8 cellular contexts compared by ENCODE assay signal in genomic region chr5:138491284-138491648, GRCh38. TPM values are rescaled to one million over a fixed set of nuclear protein-coding genes. Genes with fewer than 3 reads are reported as not detected.
DNase-seq lines count a peak whose midpoint lies in the region; ATAC-seq and TF ChIP-seq lines count a peak whose summit lies in the region.

No MANE protein-coding gene starts in this region.

- TF ChIP-seq CTCF in OCI-LY7 (conservative IDR thresholded peaks at IDR 0.05; ENCODE audit: low read length) (no peak), esophagus squamous epithelium (IDR thresholded peaks at IDR 0.05) (no peak), psoas muscle (IDR thresholded peaks at IDR 0.05) (no peak), body of pancreas (IDR thresholded peaks at IDR 0.05) (no peak)

- H3K9ac ChIP-seq in ES-I3 (ENCODE audit: low read depth, low read length), result peak overlapping the region; percentile 51; the same call in 1 of the 2 replicates

- H3K9me3 ChIP-seq in ES-I3 (ENCODE audit: control insufficient read depth, insufficient read depth, low read length), result no peaks in the 10 kb centered on the region
- no peaks in the 10 kb centered on the region for H3K9me3 ChIP-seq in OCI-LY7 (ENCODE audit: low read length)
- no peaks in the 10 kb centered on the region for H3K9me3 ChIP-seq in esophagus squamous epithelium
- no peaks in the 10 kb centered on the region for H3K9me3 ChIP-seq in psoas muscle
- H3K9me3 ChIP-seq in body of pancreas, result no peaks in the 10 kb centered on the region

- no peak overlapping the region for H3K27ac ChIP-seq in OCI-LY7 (ENCODE audit: low read depth, low read length, poor library complexity, severe bottlenecking)
- peak overlapping the region; percentile 47 to 93 (median 86) for H3K27ac ChIP-seq in esophagus squamous epithelium
- no peak overlapping the region for H3K27ac ChIP-seq in psoas muscle
- no peak overlapping the region for H3K27ac ChIP-seq in body of pancreas

- peak overlapping the region; percentile 79 for H3K4me2 ChIP-seq in OCI-LY7 (ENCODE audit: low read length)

- BruUV-seq in OCI-LY7 (replicated peaks; lab: Mats Ljungman, UMichigan), result no TSS peak

- no peak for ATAC-seq in psoas muscle
- no peak for ATAC-seq in HG02852 (IDR thresholded peaks at IDR 0.05; ENCODE audit: unreplicated experiment)
- ATAC-seq in body of pancreas, result no peak
- ATAC-seq in GM21528 (IDR thresholded peaks at IDR 0.05; ENCODE audit: low FRiP score, unreplicated experiment), result no peak

- peak overlapping the region; percentile 76; the same call in 1 of the 2 replicates for H2AFZ ChIP-seq in OCI-LY7 (ENCODE audit: low read length)

- DNase-seq in OCI-LY7 (ENCODE audit: low spot score) (no peak), esophagus squamous epithelium (lab: John Stamatoyannopoulos, UW) (no peak), psoas muscle (no peak), body of pancreas (no peak), NCI-H2029 (lab: John Stamatoyannopoulos, UW) (no peak)

- H3K9me2 ChIP-seq in OCI-LY7 (ENCODE audit: insufficient read depth, low read length), result no peaks in the 10 kb centered on the region

- no peaks in the 10 kb centered on the region for H3K79me2 ChIP-seq in OCI-LY7 (ENCODE audit: insufficient read depth, low read depth, low read length)

- H3K4me3 ChIP-seq in OCI-LY7 (ENCODE audit: low read depth, low read length, poor library complexity, severe bottlenecking), result peak overlapping the region; percentile 68
- H3K4me3 ChIP-seq in esophagus squamous epithelium, result peak overlapping the region; percentile 43 to 75 (median 63)
- H3K4me3 ChIP-seq in psoas muscle, result peak overlapping the region; percentile 78
- H3K4me3 ChIP-seq in body of pancreas, result no peak overlapping the region

- CTCF ChIA-PET in OCI-LY7 (lab: Charles Lee; ENCODE audit: unreplicated experiment), result no interaction called here

- no peaks in the 10 kb centered on the region for H4K20me1 ChIP-seq in OCI-LY7 (ENCODE audit: insufficient read depth, low read length)

- POLR2A ChIA-PET in OCI-LY7 (lab: Charles Lee), result no interaction called here

- TF ChIP-seq POLR2A in esophagus squamous epithelium (IDR thresholded peaks at IDR 0.05), result no peak
- no peak for TF ChIP-seq POLR2A in body of pancreas (IDR thresholded peaks at IDR 0.05)

- H3K4me1 ChIP-seq in ES-I3 (ENCODE audit: insufficient read depth, low read length) (peaks cover 21% of the 10 kb centered on the region), OCI-LY7 (ENCODE audit: insufficient read depth, low read length, poor library complexity, severe bottlenecking) (peaks cover 26% of the 10 kb centered on the region), esophagus squamous epithelium (peaks cover 23 to 90% (median 41%) of the 10 kb centered on the region in 3 donors), psoas muscle (peaks cover 10% of the 10 kb centered on the region), body of pancreas (peaks cover 34% of the 10 kb centered on the region)

- H3K27me3 ChIP-seq in esophagus squamous epithelium (peaks cover 0 to 54% (median 0%) of the 10 kb centered on the region in 4 donors), psoas muscle (ENCODE audit: insufficient read depth in 3 of 3, low read length in 2 of 3) (peaks cover 0 to 15% (median 2%) of the 10 kb centered on the region in 3 donors), body of pancreas (no peaks in the 10 kb centered on the region)

- intact Hi-C loops in OCI-LY7 (cut with micrococcal nuclease; ENCODE audit: unreplicated experiment) (no loop called here), esophagus squamous epithelium (cut with DNase I) (no loop called here), psoas muscle (cut with DNase I) (loop anchor here in 1 of 2 donors (10.0 kb wide), 1 partner anchor 266 kb away; no protein-coding TSS in a partner anchor), body of pancreas (cut with DNase I) (no loop called here)

- no peaks in the 10 kb centered on the region for H3K36me3 ChIP-seq in ES-I3 (ENCODE audit: insufficient read depth, low read length)
- H3K36me3 ChIP-seq in OCI-LY7 (ENCODE audit: insufficient read depth, low read length), result no peaks in the 10 kb centered on the region
- no peaks in the 10 kb centered on the region for H3K36me3 ChIP-seq in esophagus squamous epithelium
- no peaks in the 10 kb centered on the region for H3K36me3 ChIP-seq in psoas muscle (ENCODE audit: insufficient read depth in 1 of 2, low read depth in 1 of 2)
- H3K36me3 ChIP-seq in body of pancreas (replicated peaks in 1 of 2; ENCODE audit: insufficient read depth in 1 of 2, low read depth in 2 of 2), result no peaks in the 10 kb centered on the region

- 19% methylated on average over 8 of the region's 11 CpGs; no CpG with 5 or more reads in 1 of the 2 donors for WGBS in esophagus squamous epithelium, 2 donors
- 47 to 60% (median 53%) methylated on average over 11 of the region's 11 CpGs for WGBS in psoas muscle, 3 donors
- 46 to 67% methylated on average over 9 to 11 of the region's 11 CpGs for WGBS in body of pancreas, 2 donors

RNA-seq across cellular contexts. Expression of gene EGR1, which starts 26.0 kb away (rescaled TPM):
- 0.10 and 0.13 TPM in 2 replicates for total RNA-seq in OCI-LY7 (2014; rRNA removed; shearing (Covaris generic))
- 0.79 and 1.1 TPM in 2 replicates for total RNA-seq in OCI-LY7 (2022)
- total RNA-seq in esophagus squamous epithelium, result 10 to 100 TPM; 10.9 to 47.8 (median 19.5) TPM
- total RNA-seq in psoas muscle, result 100 to 1,000 TPM in 2 of 4 donors, 10 to 100 TPM in 1, 1 to 10 TPM in 1; 10.0 to 171 (median 74.8) TPM
- 100 to 1,000 TPM in 1 of 3 donors, 10 to 100 TPM in 2; 12.0 to 168 (median 14.9) TPM for polyA plus RNA-seq in psoas muscle
- 100 to 1,000 TPM in 1 of 2 donors, 10 to 100 TPM in 1; 51.1 to 139 TPM for total RNA-seq in body of pancreas

RNA-seq across cellular contexts. Expression of gene ETF1, which starts 51.8 kb away (rescaled TPM):
- 66.7 and 76.0 TPM in 2 replicates for total RNA-seq in OCI-LY7 (2014; rRNA removed; shearing (Covaris generic))
- total RNA-seq in OCI-LY7 (2022) (116 and 123 TPM in 2 replicates), esophagus squamous epithelium (100 to 1,000 TPM in 2 of 4 donors, 10 to 100 TPM in 2; 65.2 to 132 (median 103) TPM), psoas muscle (100 to 1,000 TPM in 3 of 4 donors, 10 to 100 TPM in 1; 84.2 to 174 (median 150) TPM), body of pancreas (10 to 100 TPM; 24.9 to 36.6 TPM)
- polyA plus RNA-seq in psoas muscle, result 100 to 1,000 TPM in 2 of 3 donors, 10 to 100 TPM in 1; 72.3 to 212 (median 157) TPM

RNA-seq across cellular contexts. Expression of gene REEP2, which starts 52.4 kb away (rescaled TPM):
- total RNA-seq in OCI-LY7 (2014; rRNA removed; shearing (Covaris generic)), result 3.9 and 5.4 TPM in 2 replicates
- total RNA-seq in OCI-LY7 (2022), result 5.1 and 6.5 TPM in 2 replicates
- total RNA-seq in esophagus squamous epithelium, result 1 to 10 TPM in 1 of 4 donors, under 1 TPM in 3; 0.11 to 3.8 (median 0.20) TPM
- total RNA-seq in psoas muscle, result 1 to 10 TPM; 1.3 to 6.6 (median 3.1) TPM
- polyA plus RNA-seq in psoas muscle, result 1 to 10 TPM in 2 of 3 donors, under 1 TPM in 1; 0.85 to 3.4 (median 1.5) TPM
- total RNA-seq in body of pancreas, result 10 to 100 TPM in 1 of 2 donors, 1 to 10 TPM in 1; 1.8 to 11.2 TPM

Comparison
In these comparisons a context has a peak if more than half of its experiments do, and no peak if none do; other contexts are left out.
1. H3K27ac ChIP-seq: peak in esophagus squamous epithelium (4 of 4); none in OCI-LY7 (single experiment), psoas muscle (single experiment) and body of pancreas (0 of 4).
2. H3K4me3 ChIP-seq: peak in OCI-LY7 (single experiment), esophagus squamous epithelium (4 of 4) and psoas muscle (single experiment); none in body of pancreas (0 of 2).
3. RNA of gene EGR1, which starts 26.0 kb away (total RNA-seq): 51.1 to 139 TPM in body of pancreas, 10.0 to 171 TPM in psoas muscle and 10.9 to 47.8 TPM in esophagus squamous epithelium; 0.10 to 1.1 TPM in OCI-LY7; every median in the first group is over 4 times any median in the second.